8 cellular contexts compared by ENCODE assay signal in genomic region chrX:17591741-17592110, GRCh38.
DNase-seq lines count a peak whose midpoint lies in the region; ATAC-seq, FAIRE-seq and TF ChIP-seq lines count a peak whose summit lies in the region.

No MANE protein-coding gene starts in this region.

- H3K27me3 ChIP-seq in psoas muscle (ENCODE audit: insufficient read depth in 3 of 3, low read length in 2 of 3) (peaks cover 0 to 3% (median 0%) of the 10 kb centered on the region in 3 donors), small intestine (ENCODE audit: control insufficient read depth in 2 of 2, insufficient read depth in 2 of 2, low read length in 2 of 2) (no peaks in the 10 kb centered on the region)

- no peaks in the 10 kb centered on the region for H3K9me3 ChIP-seq in psoas muscle
- no peaks in the 10 kb centered on the region for H3K9me3 ChIP-seq in small intestine (ENCODE audit: control insufficient read depth, low read depth)

- H3K27ac ChIP-seq in psoas muscle (no peak overlapping the region), small intestine (ENCODE audit: low read depth in 1 of 2, low read length in 1 of 2) (peak overlapping the region in 1 of 2 donors; percentile 4)

- 36 to 59% (median 48%) methylated on average over 4 of the region's 4 CpGs for WGBS in psoas muscle, 3 donors
- WGBS in small intestine, 3 donors, result 17 to 34% (median 23%) methylated on average over 4 of the region's 4 CpGs

- H3K4me1 ChIP-seq in psoas muscle (peaks cover 3% of the 10 kb centered on the region), small intestine (ENCODE audit: control insufficient read depth in 2 of 2, insufficient read depth in 1 of 2, low read depth in 1 of 2, low read length in 1 of 2) (peaks cover 0 to 11% of the 10 kb centered on the region in 2 donors)

- peak; percentile 33 for DNase-seq in GM03348 (ENCODE audit: low spot score)
- peak; percentile 46 for DNase-seq in LHCN-M2 (ENCODE audit: low read depth)
- peak; percentile 85 for DNase-seq in choroid plexus epithelial cell (ENCODE audit: low read depth)
- no peak for DNase-seq in psoas muscle
- no peak for DNase-seq in globus pallidus (ENCODE audit: low spot score)
- no peak for DNase-seq in C1 segment of cervical spinal cord (lab: John Stamatoyannopoulos, UW)
- no peak for DNase-seq in small intestine

- TF ChIP-seq CTCF in choroid plexus epithelial cell (conservative IDR thresholded peaks at IDR 0.05; ENCODE audit: low read depth, low read length) (peak; percentile 16), psoas muscle (IDR thresholded peaks at IDR 0.05) (no peak)

- intact Hi-C loops in psoas muscle (cut with DNase I), result loop anchor here (2.0 to 10.0 kb wide), 3 partner anchors 217 to 349 kb away; partner anchors contain the start of gene NHS (in 1 of the 2)

- H3K4me3 ChIP-seq in choroid plexus epithelial cell (ENCODE audit: low read depth, low read length) (no peak overlapping the region), psoas muscle (peak overlapping the region; percentile 21), small intestine (ENCODE audit: low read depth in 1 of 2, low read length in 2 of 2) (no peak overlapping the region)

- H3K36me3 ChIP-seq in psoas muscle (ENCODE audit: insufficient read depth in 1 of 2, low read depth in 1 of 2) (no peaks in the 10 kb centered on the region), small intestine (ENCODE audit: control insufficient read depth in 2 of 2, insufficient read depth in 2 of 2, low read length in 2 of 2) (no peaks in the 10 kb centered on the region)

- ATAC-seq in psoas muscle (peak; percentile 8 to 40 (median 20)), HG03196 (IDR thresholded peaks at IDR 0.05; ENCODE audit: unreplicated experiment) (no peak)

- no peak for FAIRE-seq in small intestine (lab: Jason Lieb, UNC)

Comparison
In these comparisons a context has a peak if more than half of its experiments do, and no peak if none do; other contexts are left out.
1. DNase-seq: peak in GM03348 (single experiment), LHCN-M2 (single experiment) and choroid plexus epithelial cell (single experiment); none in psoas muscle (0 of 2), globus pallidus (single experiment), C1 segment of cervical spinal cord (0 of 14) and small intestine (single experiment).